Comparison of ENCODE assay signal across 15 cellular contexts in the genomic region with DNA sequence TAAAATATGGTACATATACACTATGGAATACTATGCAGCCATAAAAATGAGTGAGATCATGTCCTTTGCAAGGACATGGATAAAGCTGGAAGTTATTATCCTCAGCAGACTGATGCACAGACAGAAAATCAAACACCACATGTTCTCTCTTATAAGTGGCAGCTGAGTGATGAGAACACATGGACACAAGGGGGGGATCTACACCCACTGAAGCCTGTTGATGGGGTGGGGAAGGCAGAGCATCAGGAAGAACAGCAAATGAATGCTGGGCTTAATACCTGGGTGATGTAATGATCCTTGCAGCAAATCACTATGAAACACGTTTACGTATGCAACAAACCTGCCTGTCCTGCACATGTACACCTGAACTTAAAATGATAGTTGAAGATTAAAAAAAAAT.
DNase-seq lines count a peak whose midpoint lies in the region; ATAC-seq and TF ChIP-seq lines count a peak whose summit lies in the region.
"Had no signal": no experiment of that assay in that cellular context is flagged by ENCODE, and none has a peak within 500 bp of the region (broad histone marks: within the 10 kb centered on the region; RNA-seq: fewer than 3 reads in every experiment).

No MANE protein-coding gene starts in this region.

- H3K4me3 ChIP-seq in GM23338 (no peak overlapping the region), epithelial cell of esophagus (ENCODE audit: low read length) (no peak overlapping the region), foreskin fibroblast (ENCODE audit: low read depth in 1 of 2, low read length in 2 of 2) (no peak overlapping the region)
- H3K4me3 ChIP-seq in naive thymus-derived CD4-positive, alpha-beta T cell (ENCODE audit: low read length): no peak overlapping the region
- H3K4me3 ChIP-seq: body of pancreas, left ventricle myocardium inferior, tibial artery had no signal

- peaks cover 10% of the 10 kb centered on the region for H3K4me1 ChIP-seq in GM23338 (ENCODE audit: insufficient read depth)
- H3K4me1 ChIP-seq in naive thymus-derived CD4-positive, alpha-beta T cell (ENCODE audit: control insufficient read depth in 2 of 2, insufficient read depth in 2 of 2, low read length in 2 of 2): no peaks in the 10 kb centered on the region
- H3K4me1 ChIP-seq: body of pancreas, left ventricle myocardium inferior, tibial artery had no signal

- peak; percentile 11 for DNase-seq in COR-L47 (lab: John Stamatoyannopoulos, UW)
- peak; percentile 39 for DNase-seq in GM23338 (ENCODE audit: low spot score)
- DNase-seq in NCI-H524 (lab: John Stamatoyannopoulos, UW): peak; percentile 44 to 81
- DNase-seq in epithelial cell of esophagus (ENCODE audit: low read depth): peak; percentile 6
- DNase-seq in naive thymus-derived CD4-positive, alpha-beta T cell: no peak
- DNase-seq in foreskin fibroblast: no peak
- DNase-seq in GM10248 (ENCODE audit: extremely low spot score): no peak
- DNase-seq: activated CD4-positive, alpha-beta T cell treated with anti-CD3 and anti-CD28 coated beads for 48 hours; body of pancreas; left ventricle myocardium inferior; NCI-H1694 treated with DMSO at 0.1 percent for 48 hours; small intestine; stimulated activated naive CD4-positive, alpha-beta T cell; tibial artery had no signal

- H3K27ac Mint-ChIP-seq in GM23338: no peak overlapping the region
- H3K27ac Mint-ChIP-seq in naive thymus-derived CD4-positive, alpha-beta T cell: no peak overlapping the region

- H3K36me3 ChIP-seq in GM23338 (ENCODE audit: insufficient read depth): no peaks in the 10 kb centered on the region; the same call in 1 of the 2 replicates
- H3K36me3 ChIP-seq in naive thymus-derived CD4-positive, alpha-beta T cell (ENCODE audit: control insufficient read depth in 2 of 3, insufficient read depth in 3 of 3, low read length in 3 of 3): no peaks in the 10 kb centered on the region
- H3K36me3 ChIP-seq: left ventricle myocardium inferior, tibial artery had no signal

- POLR2A ChIA-PET in naive thymus-derived CD4-positive, alpha-beta T cell (lab: Charles Lee): no interaction called here
- POLR2A ChIA-PET in GM10248 (lab: Yijun Ruan, JAX): no interaction called here

- H2AFZ ChIP-seq in GM23338: no peak overlapping the region

- H3K27me3 ChIP-seq in GM23338 (ENCODE audit: insufficient read depth): no peaks in the 10 kb centered on the region
- peaks cover 0 to under 1% of the 10 kb centered on the region in 2 donors for H3K27me3 ChIP-seq in naive thymus-derived CD4-positive, alpha-beta T cell (ENCODE audit: control insufficient read depth in 2 of 2, insufficient read depth in 2 of 2, low read length in 2 of 2)
- H3K27me3 ChIP-seq: body of pancreas, tibial artery had no signal

- no peaks in the 10 kb centered on the region for H3F3A ChIP-seq in GM23338 (replicated peaks; ENCODE audit: low read depth)

- H3K9me3 ChIP-seq in naive thymus-derived CD4-positive, alpha-beta T cell (ENCODE audit: control insufficient read depth in 2 of 3, low read length in 3 of 3): no peaks in the 10 kb centered on the region
- H3K9me3 ChIP-seq: body of pancreas, tibial artery had no signal

- intact Hi-C loops in naive thymus-derived CD4-positive, alpha-beta T cell (cut with micrococcal nuclease): no loop called here

- peak; percentile 46 to 77 for TF ChIP-seq CTCF in GM23338 (conservative IDR thresholded peaks at IDR 0.05; ENCODE audit: low read depth in 2 of 2)
- TF ChIP-seq CTCF in epithelial cell of esophagus (IDR thresholded peaks at IDR 0.05; ENCODE audit: insufficient read depth, low read depth, low read length, missing control alignments): no peak
- TF ChIP-seq CTCF in foreskin fibroblast (IDR thresholded peaks at IDR 0.05; ENCODE audit: low read depth, low read length): no peak
- TF ChIP-seq CTCF in GM10248 (IDR thresholded peaks at IDR 0.05; ENCODE audit: control extremely low read depth, extremely low read depth, low read depth, missing control alignments): no peak

- no peaks in the 10 kb centered on the region for H3K9me2 ChIP-seq in GM23338 (ENCODE audit: insufficient read depth)

- H3K79me2 ChIP-seq in GM23338 (replicated peaks; ENCODE audit: insufficient read depth): no peaks in the 10 kb centered on the region

- peaks cover 37% of the 10 kb centered on the region for H3K9me3 Mint-ChIP-seq in GM23338
- H3K9me3 Mint-ChIP-seq in naive thymus-derived CD4-positive, alpha-beta T cell: peaks cover 0 to 24% (median 6%) of the 10 kb centered on the region in 11 donors

- no peak overlapping the region for H3K4me3 Mint-ChIP-seq in GM23338
- H3K4me3 Mint-ChIP-seq in naive thymus-derived CD4-positive, alpha-beta T cell: no peak overlapping the region

- H3K4me2 ChIP-seq in GM23338: peak overlapping the region; percentile 45; the same call in 1 of the 2 replicates

- H3K4me1 Mint-ChIP-seq in GM23338: peaks cover 20% of the 10 kb centered on the region
- H3K4me1 Mint-ChIP-seq in naive thymus-derived CD4-positive, alpha-beta T cell: no peaks in the 10 kb centered on the region

- 0 out of 2 replicates have a peak overlapping the region, but pooled peaks have one; percentile 75 for H3K27ac ChIP-seq in GM23338 (ENCODE audit: low read depth)
- no peak overlapping the region for H3K27ac ChIP-seq in naive thymus-derived CD4-positive, alpha-beta T cell (ENCODE audit: low read depth, low read length)
- H3K27ac ChIP-seq: body of pancreas, HL-60, left ventricle myocardium inferior, tibial artery had no signal

- peak; percentile 54 for ATAC-seq in GM23338
- ATAC-seq in naive thymus-derived CD4-positive, alpha-beta T cell: no peak
- ATAC-seq: body of pancreas had no signal

- H3K27me3 Mint-ChIP-seq in GM23338 (ENCODE audit: insufficient read depth, low read depth, poor library complexity): peaks cover 1% of the 10 kb centered on the region
- H3K27me3 Mint-ChIP-seq in naive thymus-derived CD4-positive, alpha-beta T cell: peaks cover 0 to 18% (median 8%) of the 10 kb centered on the region in 5 donors

- peaks cover 38% of the 10 kb centered on the region for H3K36me3 Mint-ChIP-seq in GM23338 (ENCODE audit: low read depth)
- H3K36me3 Mint-ChIP-seq in naive thymus-derived CD4-positive, alpha-beta T cell: peaks cover 0 to 5% (median 0%) of the 10 kb centered on the region in 5 donors

- CTCF ChIA-PET in naive thymus-derived CD4-positive, alpha-beta T cell (lab: Charles Lee): no interaction called here
- CTCF ChIA-PET in GM10248 (lab: Yijun Ruan, JAX): no interaction called here

- no peaks in the 10 kb centered on the region for H4K20me1 ChIP-seq in GM23338 (replicated peaks; ENCODE audit: insufficient read depth)

TF ChIP-seq in GM23338, 12 proteins besides CTCF, POLR2A, EP300 and RAD21 (continues in another document):
- TF ChIP-seq STAT1 (IDR thresholded peaks at IDR 0.05; ENCODE audit: unreplicated experiment) (no peak), EZH2phosphoT487 (IDR thresholded peaks at IDR 0.05; ENCODE audit: unreplicated experiment) (no peak)
- TF ChIP-seq, protein P1, sequence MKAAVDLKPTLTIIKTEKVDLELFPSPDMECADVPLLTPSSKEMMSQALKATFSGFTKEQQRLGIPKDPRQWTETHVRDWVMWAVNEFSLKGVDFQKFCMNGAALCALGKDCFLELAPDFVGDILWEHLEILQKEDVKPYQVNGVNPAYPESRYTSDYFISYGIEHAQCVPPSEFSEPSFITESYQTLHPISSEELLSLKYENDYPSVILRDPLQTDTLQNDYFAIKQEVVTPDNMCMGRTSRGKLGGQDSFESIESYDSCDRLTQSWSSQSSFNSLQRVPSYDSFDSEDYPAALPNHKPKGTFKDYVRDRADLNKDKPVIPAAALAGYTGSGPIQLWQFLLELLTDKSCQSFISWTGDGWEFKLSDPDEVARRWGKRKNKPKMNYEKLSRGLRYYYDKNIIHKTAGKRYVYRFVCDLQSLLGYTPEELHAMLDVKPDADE (IDR thresholded peaks at IDR 0.05): no peak

Comparison
In these comparisons a context has a peak if more than half of its experiments do, and no peak if none do; other contexts are left out.
1. DNase-seq: peak in COR-L47 (single experiment), GM23338 (single experiment), NCI-H524 (2 of 2) and epithelial cell of esophagus (single experiment); none in naive thymus-derived CD4-positive, alpha-beta T cell (0 of 9), foreskin fibroblast (0 of 2) and GM10248 (single experiment).
2. CTCF ChIP-seq: peak in GM23338 (2 of 2); none in epithelial cell of esophagus (single experiment), foreskin fibroblast (single experiment) and GM10248 (single experiment).